Comparison of ENCODE assay signal across 8 cellular contexts in the genomic region with DNA sequence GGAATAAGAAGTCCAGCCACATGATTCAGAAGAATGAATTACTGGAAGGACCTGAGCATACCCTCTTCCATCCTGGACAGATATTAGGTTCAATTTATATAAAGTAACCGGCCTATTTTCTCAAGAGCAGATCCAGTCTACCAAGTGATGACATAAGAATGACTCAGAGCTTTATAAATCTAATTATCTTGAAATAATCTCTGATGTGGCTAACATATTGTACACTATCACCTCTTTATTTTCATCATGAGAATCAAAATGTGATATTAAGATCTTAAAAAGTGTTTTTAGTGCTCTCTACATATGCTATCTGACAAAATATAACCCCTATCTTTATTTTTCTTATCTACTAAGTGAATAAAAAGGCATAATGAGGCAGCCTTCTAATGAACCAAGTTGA. TPM values are rescaled to one million over a fixed set of nuclear protein-coding genes. Genes with fewer than 3 reads are reported as not detected.
"Had no signal": no experiment of that assay in that cellular context is flagged by ENCODE, and none has a peak within 500 bp of the region (broad histone marks: within the 10 kb centered on the region; RNA-seq: fewer than 3 reads in every experiment).

No MANE protein-coding gene starts in this region.

- FAIRE-seq: H1, HepG2 had no signal

- H3K9me3 ChIP-seq: HAP-1 had no signal

- H3K4me1 ChIP-seq: HAP-1 had no signal

- H3K27ac ChIP-seq: HL-60 had no signal

- H3K4me3 ChIP-seq: GM23338, HAP-1 had no signal

- DNase-seq: H7, HFFc6 had no signal

- H3K36me3 ChIP-seq: HAP-1 had no signal

RNA-seq across cellular contexts. Expression of a gene that starts 45.0 kb away (rescaled TPM):
- total RNA-seq: HepG2, HFFc6, HT1080 had no signal
